15 cellular contexts compared by ENCODE assay signal in the genomic region with DNA sequence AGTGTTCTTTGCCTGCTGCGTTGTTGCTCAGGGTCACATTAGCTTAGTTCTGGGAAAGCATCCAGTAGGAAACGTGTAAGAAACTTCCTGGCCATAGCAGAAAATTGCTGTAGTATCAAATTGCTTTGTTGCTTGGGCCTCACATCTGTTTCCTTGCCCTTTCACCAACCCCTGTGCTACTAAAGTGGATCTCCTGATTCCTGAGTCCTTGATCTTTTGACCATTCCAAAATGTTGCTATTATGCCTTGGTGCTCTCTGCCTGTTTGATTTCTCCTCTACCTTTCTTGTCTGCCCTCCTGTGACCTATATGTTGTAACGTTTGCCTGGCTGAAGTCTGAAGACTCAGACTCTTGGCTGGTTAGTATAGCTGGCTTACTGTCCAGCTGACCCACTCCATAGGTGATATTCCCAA.
A peak's percentile ranks its signal among the peaks of the same experiment; 100 is the strongest.
DNase-seq lines count a peak whose midpoint lies in the region; ATAC-seq and TF ChIP-seq lines count a peak whose summit lies in the region.
"Had no signal": no experiment of that assay in that cellular context is flagged by ENCODE, and none has a peak within 500 bp of the region (broad histone marks: within the 10 kb centered on the region; RNA-seq: fewer than 3 reads in every experiment).

No MANE protein-coding gene starts in this region.

- H3K27ac ChIP-seq in GM23338 (ENCODE audit: low read depth) (0 out of 2 replicates have a peak overlapping the region, but pooled peaks have one; percentile 16), parathyroid adenoma (no peak overlapping the region)
- H3K27ac ChIP-seq: cardiac muscle cell had no signal

- H3K9me3 ChIP-seq in adipocyte (ENCODE audit: control insufficient read depth, low read length): no peaks in the 10 kb centered on the region
- no peaks in the 10 kb centered on the region for H3K9me3 ChIP-seq in parathyroid adenoma (ENCODE audit: control insufficient read depth, low read length)

- H3K4me3 Mint-ChIP-seq in GM23338: no peak overlapping the region

- no peak for ATAC-seq in GM23338
- no peak for ATAC-seq in HG03175 (IDR thresholded peaks at IDR 0.05; ENCODE audit: unreplicated experiment)
- no peak for ATAC-seq in GM18907 (IDR thresholded peaks at IDR 0.05; ENCODE audit: unreplicated experiment)
- ATAC-seq in HG03108 (IDR thresholded peaks at IDR 0.05; ENCODE audit: unreplicated experiment): no peak

- H3K9ac ChIP-seq in adipocyte (ENCODE audit: low read length): no peak overlapping the region
- H3K9ac ChIP-seq in parathyroid adenoma: no peak overlapping the region

- H3K36me3 ChIP-seq in GM23338 (ENCODE audit: insufficient read depth) (no peaks in the 10 kb centered on the region), adipocyte (ENCODE audit: control insufficient read depth, insufficient read depth, low read length, severe bottlenecking) (no peaks in the 10 kb centered on the region), parathyroid adenoma (ENCODE audit: control insufficient read depth, insufficient read depth, low read length) (no peaks in the 10 kb centered on the region)
- H3K36me3 ChIP-seq: cardiac muscle cell had no signal

- H3K4me1 Mint-ChIP-seq in GM23338: peaks cover 12% of the 10 kb centered on the region

- H2AFZ ChIP-seq in GM23338: no peak overlapping the region
- peak overlapping the region; percentile 17 for H2AFZ ChIP-seq in parathyroid adenoma

- TF ChIP-seq CTCF in GM23338 (conservative IDR thresholded peaks at IDR 0.05; ENCODE audit: low read depth in 2 of 2): no peak
- no peak for TF ChIP-seq CTCF in parathyroid adenoma (IDR thresholded peaks at IDR 0.05)

- H3F3A ChIP-seq in GM23338 (replicated peaks; ENCODE audit: low read depth): no peaks in the 10 kb centered on the region

- no peak overlapping the region for H3K4me3 ChIP-seq in GM23338
- no peak overlapping the region for H3K4me3 ChIP-seq in adipocyte (ENCODE audit: low read length)
- H3K4me3 ChIP-seq in parathyroid adenoma (ENCODE audit: low read depth, low read length): no peak overlapping the region
- H3K4me3 ChIP-seq: cardiac muscle cell had no signal

- H3K36me3 Mint-ChIP-seq in GM23338 (ENCODE audit: low read depth): peaks cover 4% of the 10 kb centered on the region; the same call in 2 of the 3 replicates

- no peaks in the 10 kb centered on the region for H3K79me2 ChIP-seq in GM23338 (replicated peaks; ENCODE audit: insufficient read depth)
- H3K79me2 ChIP-seq in parathyroid adenoma: no peaks in the 10 kb centered on the region

- 0 out of 2 replicates have a peak overlapping the region, but pooled peaks have one; percentile 7 for H3K4me2 ChIP-seq in GM23338
- H3K4me2 ChIP-seq in parathyroid adenoma (ENCODE audit: low read length): peak overlapping the region; percentile 5

- H3K27me3 Mint-ChIP-seq in GM23338 (ENCODE audit: insufficient read depth, low read depth, poor library complexity): no peaks in the 10 kb centered on the region

- no peaks in the 10 kb centered on the region for H3K9me3 Mint-ChIP-seq in GM23338

- no peaks in the 10 kb centered on the region for H3K27me3 ChIP-seq in GM23338 (ENCODE audit: insufficient read depth)
- H3K27me3 ChIP-seq in adipocyte (replicated peaks; ENCODE audit: control insufficient read depth, insufficient read depth, low read length): no peaks in the 10 kb centered on the region
- H3K27me3 ChIP-seq in parathyroid adenoma (ENCODE audit: control insufficient read depth, insufficient read depth, low read length): no peaks in the 10 kb centered on the region
- H3K27me3 ChIP-seq: cardiac muscle cell had no signal

- no peaks in the 10 kb centered on the region for H4K20me1 ChIP-seq in GM23338 (replicated peaks; ENCODE audit: insufficient read depth)

- peak overlapping the region; percentile 5 for H3K27ac Mint-ChIP-seq in GM23338

- DNase-seq in GM23338 (ENCODE audit: low spot score) (no peak), adipocyte (ENCODE audit: low read depth) (peak; percentile 40), fibroblast of peridontal ligament (ENCODE audit: extremely low read depth) (peak; percentile 68), HPDE6-E6E7 (ENCODE audit: extremely low spot score) (no peak)
- DNase-seq: activated CD4-positive, alpha-beta T cell treated with anti-CD3 and anti-CD28 coated beads for 48 hours; H7; NCI-H1092; NCI-H446 treated with DMSO at 0.1 percent for 48 hours; RPMI8226; T-helper 2 cell had no signal

- H3K9me2 ChIP-seq in GM23338 (ENCODE audit: insufficient read depth): no peaks in the 10 kb centered on the region

- H3K4me1 ChIP-seq in GM23338 (ENCODE audit: insufficient read depth) (peaks cover 13% of the 10 kb centered on the region), adipocyte (ENCODE audit: control insufficient read depth, insufficient read depth, low read length) (no peaks in the 10 kb centered on the region), parathyroid adenoma (peaks cover 3% of the 10 kb centered on the region)

TF ChIP-seq in GM23338, 12 proteins besides CTCF, POLR2A, EP300 and RAD21 (continues in another document):
- TF ChIP-seq EZH2phosphoT487 (IDR thresholded peaks at IDR 0.05; ENCODE audit: unreplicated experiment) (no peak), ETS1 (IDR thresholded peaks at IDR 0.05) (no peak), CREB1 (CRISPR knock-in tag; IDR thresholded peaks at IDR 0.05; ENCODE audit: low read depth) (no peak), ZNF331 (CRISPR knock-in tag; IDR thresholded peaks at IDR 0.05; ENCODE audit: low read depth) (no peak), ZNF114 (CRISPR knock-in tag; IDR thresholded peaks at IDR 0.05) (no peak), NANOG (IDR thresholded peaks at IDR 0.05; ENCODE audit: borderline replicate concordance) (no peak)
- TF ChIP-seq, protein P1, sequence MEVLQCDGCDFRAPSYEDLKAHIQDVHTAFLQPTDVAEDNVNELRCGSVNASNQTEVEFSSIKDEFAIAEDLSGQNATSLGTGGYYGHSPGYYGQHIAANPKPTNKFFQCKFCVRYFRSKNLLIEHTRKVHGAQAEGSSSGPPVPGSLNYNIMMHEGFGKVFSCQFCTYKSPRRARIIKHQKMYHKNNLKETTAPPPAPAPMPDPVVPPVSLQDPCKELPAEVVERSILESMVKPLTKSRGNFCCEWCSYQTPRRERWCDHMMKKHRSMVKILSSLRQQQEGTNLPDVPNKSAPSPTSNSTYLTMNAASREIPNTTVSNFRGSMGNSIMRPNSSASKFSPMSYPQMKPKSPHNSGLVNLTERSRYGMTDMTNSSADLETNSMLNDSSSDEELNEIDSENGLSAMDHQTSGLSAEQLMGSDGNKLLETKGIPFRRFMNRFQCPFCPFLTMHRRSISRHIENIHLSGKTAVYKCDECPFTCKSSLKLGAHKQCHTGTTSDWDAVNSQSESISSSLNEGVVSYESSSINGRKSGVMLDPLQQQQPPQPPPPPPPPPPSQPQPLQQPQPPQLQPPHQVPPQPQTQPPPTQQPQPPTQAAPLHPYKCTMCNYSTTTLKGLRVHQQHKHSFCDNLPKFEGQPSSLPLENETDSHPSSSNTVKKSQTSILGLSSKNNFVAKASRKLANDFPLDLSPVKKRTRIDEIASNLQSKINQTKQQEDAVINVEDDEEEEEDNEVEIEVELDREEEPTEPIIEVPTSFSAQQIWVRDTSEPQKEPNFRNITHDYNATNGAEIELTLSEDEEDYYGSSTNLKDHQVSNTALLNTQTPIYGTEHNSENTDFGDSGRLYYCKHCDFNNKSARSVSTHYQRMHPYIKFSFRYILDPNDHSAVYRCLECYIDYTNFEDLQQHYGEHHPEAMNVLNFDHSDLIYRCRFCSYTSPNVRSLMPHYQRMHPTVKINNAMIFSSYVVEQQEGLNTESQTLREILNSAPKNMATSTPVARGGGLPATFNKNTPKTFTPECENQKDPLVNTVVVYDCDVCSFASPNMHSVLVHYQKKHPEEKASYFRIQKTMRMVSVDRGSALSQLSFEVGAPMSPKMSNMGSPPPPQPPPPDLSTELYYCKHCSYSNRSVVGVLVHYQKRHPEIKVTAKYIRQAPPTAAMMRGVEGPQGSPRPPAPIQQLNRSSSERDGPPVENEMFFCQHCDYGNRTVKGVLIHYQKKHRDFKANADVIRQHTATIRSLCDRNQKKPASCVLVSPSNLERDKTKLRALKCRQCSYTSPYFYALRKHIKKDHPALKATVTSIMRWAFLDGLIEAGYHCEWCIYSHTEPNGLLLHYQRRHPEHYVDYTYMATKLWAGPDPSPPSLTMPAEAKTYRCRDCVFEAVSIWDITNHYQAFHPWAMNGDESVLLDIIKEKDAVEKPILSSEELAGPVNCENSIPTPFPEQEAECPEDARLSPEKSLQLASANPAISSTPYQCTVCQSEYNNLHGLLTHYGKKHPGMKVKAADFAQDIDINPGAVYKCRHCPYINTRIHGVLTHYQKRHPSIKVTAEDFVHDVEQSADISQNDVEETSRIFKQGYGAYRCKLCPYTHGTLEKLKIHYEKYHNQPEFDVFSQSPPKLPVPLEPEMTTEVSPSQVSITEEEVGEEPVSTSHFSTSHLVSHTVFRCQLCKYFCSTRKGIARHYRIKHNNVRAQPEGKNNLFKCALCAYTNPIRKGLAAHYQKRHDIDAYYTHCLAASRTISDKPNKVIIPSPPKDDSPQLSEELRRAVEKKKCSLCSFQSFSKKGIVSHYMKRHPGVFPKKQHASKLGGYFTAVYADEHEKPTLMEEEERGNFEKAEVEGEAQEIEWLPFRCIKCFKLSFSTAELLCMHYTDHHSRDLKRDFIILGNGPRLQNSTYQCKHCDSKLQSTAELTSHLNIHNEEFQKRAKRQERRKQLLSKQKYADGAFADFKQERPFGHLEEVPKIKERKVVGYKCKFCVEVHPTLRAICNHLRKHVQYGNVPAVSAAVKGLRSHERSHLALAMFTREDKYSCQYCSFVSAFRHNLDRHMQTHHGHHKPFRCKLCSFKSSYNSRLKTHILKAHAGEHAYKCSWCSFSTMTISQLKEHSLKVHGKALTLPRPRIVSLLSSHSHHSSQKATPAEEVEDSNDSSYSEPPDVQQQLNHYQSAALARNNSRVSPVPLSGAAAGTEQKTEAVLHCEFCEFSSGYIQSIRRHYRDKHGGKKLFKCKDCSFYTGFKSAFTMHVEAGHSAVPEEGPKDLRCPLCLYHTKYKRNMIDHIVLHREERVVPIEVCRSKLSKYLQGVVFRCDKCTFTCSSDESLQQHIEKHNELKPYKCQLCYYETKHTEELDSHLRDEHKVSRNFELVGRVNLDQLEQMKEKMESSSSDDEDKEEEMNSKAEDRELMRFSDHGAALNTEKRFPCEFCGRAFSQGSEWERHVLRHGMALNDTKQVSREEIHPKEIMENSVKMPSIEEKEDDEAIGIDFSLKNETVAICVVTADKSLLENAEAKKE (CRISPR knock-in tag; IDR thresholded peaks at IDR 0.05): no peak

Comparison
In these comparisons a context has a peak if more than half of its experiments do, and no peak if none do; other contexts are left out.
1. DNase-seq: peak in adipocyte (single experiment) and fibroblast of peridontal ligament (single experiment); none in GM23338 (single experiment) and HPDE6-E6E7 (single experiment).